In genomic region chr1:169999357-169999756, GRCh38 we compare ENCODE assay signal across 15 cellular contexts.
DNase-seq lines count a peak whose midpoint lies in the region; ATAC-seq lines count a peak whose summit lies in the region.
"Had no signal": no experiment of that assay in that cellular context is flagged by ENCODE, and none has a peak within 500 bp of the region (broad histone marks: within the 10 kb centered on the region; RNA-seq: fewer than 3 reads in every experiment).

No MANE protein-coding gene starts in this region.

- H3K9me3 ChIP-seq in naive thymus-derived CD4-positive, alpha-beta T cell (ENCODE audit: control insufficient read depth in 2 of 3, low read length in 3 of 3) = no peaks in the 10 kb centered on the region

- ATAC-seq in naive thymus-derived CD4-positive, alpha-beta T cell = no peak

- intact Hi-C loops in naive thymus-derived CD4-positive, alpha-beta T cell (cut with micrococcal nuclease) = no loop called here

- H3K27me3 Mint-ChIP-seq in naive thymus-derived CD4-positive, alpha-beta T cell = no peaks in the 10 kb centered on the region
- no peaks in the 10 kb centered on the region for H3K27me3 Mint-ChIP-seq in activated CD4-positive, alpha-beta memory T cell treated with anti-CD3 and anti-CD28 coated beads, Interleukin-2, amount 10 ng/mL, durations not matched to agents 7 days and 5 days
- H3K27me3 Mint-ChIP-seq: activated B cell treated with CpG ODN at 0.5 μM for 24 hours had no signal

- peaks cover 0 to 33% (median 9%) of the 10 kb centered on the region in 5 donors for H3K36me3 Mint-ChIP-seq in naive thymus-derived CD4-positive, alpha-beta T cell
- H3K36me3 Mint-ChIP-seq in activated CD4-positive, alpha-beta memory T cell treated with anti-CD3 and anti-CD28 coated beads, Interleukin-2, amount 10 ng/mL, durations not matched to agents 7 days and 5 days (ENCODE audit: low read depth) = peaks cover 3% of the 10 kb centered on the region

- no peaks in the 10 kb centered on the region for H3K36me3 ChIP-seq in naive thymus-derived CD4-positive, alpha-beta T cell (ENCODE audit: control insufficient read depth in 2 of 3, insufficient read depth in 3 of 3, low read length in 3 of 3)

- H3K4me1 ChIP-seq in naive thymus-derived CD4-positive, alpha-beta T cell (ENCODE audit: control insufficient read depth in 2 of 2, insufficient read depth in 2 of 2, low read length in 2 of 2) = no peaks in the 10 kb centered on the region

- H3K4me3 Mint-ChIP-seq in naive thymus-derived CD4-positive, alpha-beta T cell = no peak overlapping the region
- no peak overlapping the region for H3K4me3 Mint-ChIP-seq in activated CD4-positive, alpha-beta memory T cell treated with anti-CD3 and anti-CD28 coated beads, Interleukin-2, amount 10 ng/mL, durations not matched to agents 7 days and 5 days
- H3K4me3 Mint-ChIP-seq: activated B cell treated with CpG ODN at 0.5 μM for 24 hours, endodermal cell had no signal

- CTCF ChIA-PET in naive thymus-derived CD4-positive, alpha-beta T cell (lab: Charles Lee) = no interaction called here
- CTCF ChIA-PET in activated CD4-positive, alpha-beta memory T cell treated with anti-CD3 and anti-CD28 coated beads, Interleukin-2, amount 10 ng/mL, durations not matched to agents 7 days and 5 days (lab: Charles Lee) = no interaction called here

- no peaks in the 10 kb centered on the region for H3K9me3 Mint-ChIP-seq in naive thymus-derived CD4-positive, alpha-beta T cell
- H3K9me3 Mint-ChIP-seq in activated CD4-positive, alpha-beta memory T cell treated with anti-CD3 and anti-CD28 coated beads, Interleukin-2, amount 10 ng/mL, durations not matched to agents 7 days and 5 days = no peaks in the 10 kb centered on the region
- H3K9me3 Mint-ChIP-seq: activated B cell treated with CpG ODN at 0.5 μM for 24 hours had no signal

- no peak overlapping the region for H3K4me3 ChIP-seq in naive thymus-derived CD4-positive, alpha-beta T cell (ENCODE audit: low read length)

- no peaks in the 10 kb centered on the region for H3K4me1 Mint-ChIP-seq in naive thymus-derived CD4-positive, alpha-beta T cell
- H3K4me1 Mint-ChIP-seq in activated CD4-positive, alpha-beta memory T cell treated with anti-CD3 and anti-CD28 coated beads, Interleukin-2, amount 10 ng/mL, durations not matched to agents 7 days and 5 days = no peaks in the 10 kb centered on the region
- H3K4me1 Mint-ChIP-seq: activated B cell treated with CpG ODN at 0.5 μM for 24 hours had no signal

- peak overlapping the region in 1 of 9 donors; percentile 2 for H3K27ac Mint-ChIP-seq in naive thymus-derived CD4-positive, alpha-beta T cell
- H3K27ac Mint-ChIP-seq in activated CD4-positive, alpha-beta memory T cell treated with anti-CD3 and anti-CD28 coated beads, Interleukin-2, amount 10 ng/mL, durations not matched to agents 7 days and 5 days = no peak overlapping the region
- H3K27ac Mint-ChIP-seq: activated B cell treated with CpG ODN at 0.5 μM for 24 hours, endodermal cell had no signal

- H3K27ac ChIP-seq in epithelial cell of prostate = peak overlapping the region; percentile 34
- no peak overlapping the region for H3K27ac ChIP-seq in naive thymus-derived CD4-positive, alpha-beta T cell (ENCODE audit: low read depth, low read length)

- peak; percentile 75 for DNase-seq in COLO829 (ENCODE audit: low spot score)
- DNase-seq in NCI-H524 treated with DMSO at 0.1 percent for 48 hours (lab: John Stamatoyannopoulos, UW) = peak; percentile 39
- peak; percentile 66 for DNase-seq in epithelial cell of prostate (ENCODE audit: low read depth, low spot score)
- peak; percentile 48 for DNase-seq in non-pigmented ciliary epithelial cell (ENCODE audit: low read depth)
- DNase-seq in naive thymus-derived CD4-positive, alpha-beta T cell = no peak
- DNase-seq in islet precursor cell = no peak
- no peak for DNase-seq in SW480 (ENCODE audit: low spot score)
- DNase-seq in activated CD4-positive, alpha-beta memory T cell treated with anti-CD3 and anti-CD28 coated beads, Interleukin-2, amount 10 ng/mL, durations not matched to agents 7 days and 5 days = no peak
- DNase-seq: activated B cell treated with CpG ODN at 0.5 μM for 24 hours; activated effector memory CD4-positive, alpha-beta T cell treated with anti-CD3 and anti-CD28 coated beads, Interleukin-2, amount 50 U/mL, for 16 hours; COR-L47; endodermal cell; KBM-7; mesendoderm; NK-92 treated with Interleukin-12 subunit alpha and Interleukin-12 subunit beta, amount 100 ng/mL, for 24 hours had no signal

- POLR2A ChIA-PET in naive thymus-derived CD4-positive, alpha-beta T cell (lab: Charles Lee) = no interaction called here
- POLR2A ChIA-PET in activated CD4-positive, alpha-beta memory T cell treated with anti-CD3 and anti-CD28 coated beads, Interleukin-2, amount 10 ng/mL, durations not matched to agents 7 days and 5 days (lab: Charles Lee) = no interaction called here

- H3K27me3 ChIP-seq in naive thymus-derived CD4-positive, alpha-beta T cell (ENCODE audit: control insufficient read depth in 2 of 2, insufficient read depth in 2 of 2, low read length in 2 of 2) = no peaks in the 10 kb centered on the region

Comparison
In these comparisons a context has a peak if more than half of its experiments do, and no peak if none do; other contexts are left out.
1. DNase-seq: peak in COLO829 (single experiment), NCI-H524 treated with DMSO at 0.1 percent for 48 hours (single experiment), epithelial cell of prostate (single experiment) and non-pigmented ciliary epithelial cell (single experiment); none in naive thymus-derived CD4-positive, alpha-beta T cell (0 of 9), islet precursor cell (single experiment), SW480 (single experiment) and activated CD4-positive, alpha-beta memory T cell treated with anti-CD3 and anti-CD28 coated beads, Interleukin-2, amount 10 ng/mL, durations not matched to agents 7 days and 5 days (single experiment).